In the genomic region with DNA sequence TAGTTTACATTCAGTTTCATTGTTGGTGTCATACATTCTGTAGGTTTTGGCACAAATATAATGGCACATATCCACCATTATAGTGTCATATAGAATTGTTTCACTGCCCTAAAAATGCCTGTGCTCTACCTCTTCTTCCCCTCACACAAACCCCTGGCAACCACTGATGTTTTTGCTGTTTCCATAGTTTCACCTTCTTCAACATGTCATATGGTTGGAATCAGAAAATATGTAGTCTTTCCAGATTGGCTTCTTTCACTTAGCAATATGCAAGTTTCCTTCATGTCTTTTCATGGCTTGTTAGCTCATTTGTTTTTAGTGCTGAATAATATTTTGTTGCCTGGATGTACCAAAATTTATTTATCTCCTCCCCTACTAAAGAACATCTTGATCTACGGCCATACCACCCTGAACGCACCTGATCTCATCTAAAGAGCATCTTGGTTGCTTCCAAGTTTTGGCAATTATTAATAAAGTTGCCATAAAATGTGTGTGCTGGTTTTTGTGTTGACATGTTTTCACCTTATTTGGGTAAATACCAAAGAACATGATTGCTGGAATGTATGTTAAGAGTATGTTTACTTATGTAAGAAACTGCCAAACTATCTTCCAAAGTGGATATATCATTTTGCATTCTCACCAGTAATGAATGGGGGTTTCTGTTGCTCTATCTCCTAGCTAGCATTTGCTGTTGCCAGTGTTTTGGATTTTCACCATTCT, we compare ENCODE assay signal across 16 cellular contexts.
"Had no signal": no experiment of that assay in that cellular context is flagged by ENCODE, and none has a peak within 500 bp of the region (broad histone marks: within the 10 kb centered on the region; RNA-seq: fewer than 3 reads in every experiment).

No MANE protein-coding gene starts in this region.

- H3K27me3 ChIP-seq: dorsolateral prefrontal cortex, esophagus muscularis mucosa, gastroesophageal sphincter, left lung had no signal

- DNase-seq: dermis blood vessel endothelial cell; dorsolateral prefrontal cortex; effector CD4-positive, alpha-beta T cell; effector memory CD4-positive, alpha-beta T cell; heart left ventricle; hippocampal formation; left cardiac atrium; left lung; left ventricle myocardium superior; lower lobe of right lung; mesenchymal stem cell; midbrain had no signal

- ATAC-seq: foreskin keratinocyte, gastroesophageal sphincter, heart left ventricle, left cardiac atrium, left lung, left ventricle myocardium superior, lower lobe of right lung had no signal

- H3K27ac ChIP-seq: coronary artery, dorsolateral prefrontal cortex, esophagus muscularis mucosa, foreskin keratinocyte, gastroesophageal sphincter, heart left ventricle, left lung, lower lobe of right lung had no signal

- H3K4me3 ChIP-seq: coronary artery, dorsolateral prefrontal cortex, esophagus muscularis mucosa, gastroesophageal sphincter, heart left ventricle, left lung, lower lobe of right lung had no signal

- H3K9me3 ChIP-seq: esophagus muscularis mucosa, gastroesophageal sphincter, left lung, lower lobe of right lung had no signal

- H3K4me1 ChIP-seq: esophagus muscularis mucosa, foreskin keratinocyte, gastroesophageal sphincter, heart left ventricle, left lung, lower lobe of right lung had no signal

- H3K36me3 ChIP-seq: esophagus muscularis mucosa, gastroesophageal sphincter, heart left ventricle, left lung, lower lobe of right lung had no signal
